ENCODE assay signal across 10 cellular contexts in genomic region chr17:76473541-76473985, GRCh38. TPM values are rescaled to one million over a fixed set of nuclear protein-coding genes. Genes with fewer than 3 reads are reported as not detected.
A peak's percentile ranks its signal among the peaks of the same experiment; 100 is the strongest.
DNase-seq lines count a peak whose midpoint lies in the region; ATAC-seq and TF ChIP-seq lines count a peak whose summit lies in the region.
"Had no signal": no experiment of that assay in that cellular context is flagged by ENCODE, and none has a peak within 500 bp of the region (broad histone marks: within the 10 kb centered on the region; RNA-seq: fewer than 3 reads in every experiment).

No MANE protein-coding gene starts in this region.

- peak; percentile 29 for ATAC-seq in left lobe of liver

- H3K4me3 ChIP-seq in AG10803 (ENCODE audit: low read length) (no peak overlapping the region), GM12865 (ENCODE audit: low read depth, low read length) (no peak overlapping the region), WERI-Rb-1 (ENCODE audit: low read depth, low read length) (no peak overlapping the region), adrenal gland (no peak overlapping the region)

- TF ChIP-seq CTCF in AG10803 (conservative IDR thresholded peaks at IDR 0.05; ENCODE audit: low read length) (peak; percentile 26; the same call in 1 of the 2 replicates), GM12865 (IDR thresholded peaks at IDR 0.05; ENCODE audit: insufficient read depth, low read depth, low read length, missing control alignments) (peak; percentile 29), WERI-Rb-1 (IDR thresholded peaks at IDR 0.05; ENCODE audit: low read depth, low read length) (peak; percentile 90), adrenal gland (IDR thresholded peaks at IDR 0.05) (peak in 1 of 6 experiments; percentile 18)

- intact Hi-C loops in adrenal gland (cut with DNase I): no loop called here

- H3K27me3 ChIP-seq in WERI-Rb-1 (ENCODE audit: insufficient read depth, low read depth, severe bottlenecking) (no peaks in the 10 kb centered on the region), adrenal gland (no peaks in the 10 kb centered on the region)

- H3K9me3 ChIP-seq in WERI-Rb-1 (ENCODE audit: severe bottlenecking) (no peaks in the 10 kb centered on the region), adrenal gland (replicated peaks in 1 of 3) (no peaks in the 10 kb centered on the region)

- H3K27ac ChIP-seq in WERI-Rb-1 (peak overlapping the region; percentile 70), adrenal gland (no peak overlapping the region)
- H3K27ac ChIP-seq: RWPE1 had no signal

- H3K4me1 ChIP-seq in adrenal gland (replicated peaks in 1 of 2): no peaks in the 10 kb centered on the region

- H3K36me3 ChIP-seq in WERI-Rb-1 (peaks cover 34% of the 10 kb centered on the region), adrenal gland (replicated peaks in 1 of 2) (peaks cover 0 to 7% of the 10 kb centered on the region in 2 donors)

- DNase-seq in AG10803 (ENCODE audit: low read depth) (no peak), GM12865 (ENCODE audit: low read depth) (peak; percentile 39), WERI-Rb-1 (peak; percentile 76), left lobe of liver (ENCODE audit: low spot score) (no peak), amniotic stem cell (lab: John Stamatoyannopoulos, UW) (no peak), adrenal gland (no peak), RPMI8226 (no peak), NCI-H446 (lab: John Stamatoyannopoulos, UW) (no peak)

- 82 to 85% (median 83%) methylated on average over 2 to 18 of the region's 18 CpGs for WGBS in adrenal gland, 4 donors

- TF ChIP-seq POLR2A in adrenal gland (IDR thresholded peaks at IDR 0.05): no peak

RNA-seq across cellular contexts. Expression of gene AANAT, which starts 6.2 kb away (rescaled TPM):
- total RNA-seq in left lobe of liver (not detected), adrenal gland (not detected)
- polyA plus RNA-seq in adrenal gland: under 1 TPM in 2 of 3 donors, not detected in 1; 0.30 to 0.40 TPM
- total RNA-seq: M059J had no signal

RNA-seq across cellular contexts. Expression of gene UBE2O, which starts 20.6 kb away (rescaled TPM):
- 9.8 TPM for total RNA-seq in left lobe of liver
- 10 to 100 TPM; 11.4 to 21.8 (median 17.9) TPM for total RNA-seq in adrenal gland
- 10 to 100 TPM in 2 of 3 donors, 1 to 10 TPM in 1; 9.8 to 21.3 (median 12.4) TPM for polyA plus RNA-seq in adrenal gland

RNA-seq across cellular contexts. Expression of gene RHBDF2, which starts 27.7 kb away (rescaled TPM):
- 8.9 TPM for total RNA-seq in left lobe of liver
- total RNA-seq in adrenal gland: 100 to 1,000 TPM in 1 of 8 donors, 10 to 100 TPM in 7; 12.3 to 156 (median 43.8) TPM
- 10 to 100 TPM in 2 of 3 donors, 1 to 10 TPM in 1; 4.9 to 39.3 (median 19.1) TPM for polyA plus RNA-seq in adrenal gland

Comparison
In these comparisons a context has a peak if more than half of its experiments do, and no peak if none do; other contexts are left out.
1. DNase-seq: peak in GM12865 (single experiment) and WERI-Rb-1 (single experiment); none in AG10803 (single experiment), left lobe of liver (single experiment), amniotic stem cell (single experiment), adrenal gland (0 of 7), RPMI8226 (single experiment) and NCI-H446 (0 of 2).